ENCODE assay signal across 22 cellular contexts in genomic region chr1:30984991-30985503, GRCh38.
DNase-seq lines count a peak whose midpoint lies in the region; ATAC-seq, FAIRE-seq and TF ChIP-seq lines count a peak whose summit lies in the region.
"Had no signal": no experiment of that assay in that cellular context is flagged by ENCODE, and none has a peak within 500 bp of the region (broad histone marks: within the 10 kb centered on the region; RNA-seq: fewer than 3 reads in every experiment).

No MANE protein-coding gene starts in this region.

- H3K27ac ChIP-seq in GM23338 (ENCODE audit: low read depth) (peak overlapping the region; percentile 1; the same call in 1 of the 2 replicates), ascending aorta (peak overlapping the region; percentile 7 to 15), psoas muscle (peak overlapping the region; percentile 59), kidney (ENCODE audit: low read depth in 2 of 2, low read length in 2 of 2) (no peak overlapping the region)
- H3K27ac ChIP-seq: parathyroid adenoma had no signal

- intact Hi-C loops in CD14-positive monocyte (cut with micrococcal nuclease): no loop called here
- intact Hi-C loops in ascending aorta (cut with DNase I): no loop called here
- intact Hi-C loops in psoas muscle (cut with DNase I): loop anchor here in 1 of 2 donors (10.0 kb wide), 1 partner anchor 50 kb away; no protein-coding TSS in a partner anchor
- intact Hi-C loops in kidney (cut with DNase I): no loop called here

- H3K4me3 Mint-ChIP-seq in CD14-positive monocyte: no peak overlapping the region
- no peak overlapping the region for H3K4me3 Mint-ChIP-seq in GM23338
- no peak overlapping the region for H3K4me3 Mint-ChIP-seq in stimulated activated effector memory CD8-positive, alpha-beta T cell treated with anti-CD3 and anti-CD28 coated beads, Interleukin-12 subunit alpha, Interleukin-12 subunit beta, amount 100 ng/mL, for 72 hours
- H3K4me3 Mint-ChIP-seq: natural killer cell treated with Interleukin-12 subunit alpha and Interleukin-12 subunit beta and Interleukin-15 and Interleukin-18, amount 100 ng/mL, for 72 hours had no signal

- peaks cover 61% of the 10 kb centered on the region for H3K4me1 Mint-ChIP-seq in CD14-positive monocyte
- peaks cover 30% of the 10 kb centered on the region for H3K4me1 Mint-ChIP-seq in GM23338
- H3K4me1 Mint-ChIP-seq in stimulated activated effector memory CD8-positive, alpha-beta T cell treated with anti-CD3 and anti-CD28 coated beads, Interleukin-12 subunit alpha, Interleukin-12 subunit beta, amount 100 ng/mL, for 72 hours: peaks cover 28% of the 10 kb centered on the region

- H3K9me3 ChIP-seq in ascending aorta (no peaks in the 10 kb centered on the region), psoas muscle (no peaks in the 10 kb centered on the region), kidney (ENCODE audit: control insufficient read depth in 1 of 2, low read length in 2 of 2) (no peaks in the 10 kb centered on the region)

- H3K36me3 ChIP-seq in GM23338 (ENCODE audit: insufficient read depth): peaks cover 6% of the 10 kb centered on the region; the same call in 1 of the 2 replicates
- H3K36me3 ChIP-seq in ascending aorta: peaks cover 0 to under 1% of the 10 kb centered on the region in 2 donors
- H3K36me3 ChIP-seq in psoas muscle (ENCODE audit: insufficient read depth in 1 of 2, low read depth in 1 of 2): peaks cover 7 to 13% of the 10 kb centered on the region in 2 donors
- H3K36me3 ChIP-seq in kidney (ENCODE audit: control insufficient read depth in 1 of 2, insufficient read depth in 2 of 2, low read length in 2 of 2): peaks cover 2% of the 10 kb centered on the region in 2 donors

- no peak overlapping the region for H3K4me2 ChIP-seq in GM23338

- peaks cover 11% of the 10 kb centered on the region for H3K4me1 ChIP-seq in GM23338 (ENCODE audit: insufficient read depth)
- peaks cover 4 to 34% of the 10 kb centered on the region in 2 donors for H3K4me1 ChIP-seq in ascending aorta
- H3K4me1 ChIP-seq in psoas muscle: peaks cover 81% of the 10 kb centered on the region
- peaks cover 10 to 33% of the 10 kb centered on the region in 2 donors for H3K4me1 ChIP-seq in kidney (ENCODE audit: control insufficient read depth in 1 of 2, insufficient read depth in 1 of 2, low read depth in 1 of 2, low read length in 2 of 2)

- H4K20me1 ChIP-seq in GM23338 (replicated peaks; ENCODE audit: insufficient read depth): peaks cover 60% of the 10 kb centered on the region

- no peaks in the 10 kb centered on the region for H3K27me3 Mint-ChIP-seq in CD14-positive monocyte (ENCODE audit: low read depth in 3 of 3)
- peaks cover 3% of the 10 kb centered on the region for H3K27me3 Mint-ChIP-seq in GM23338 (ENCODE audit: insufficient read depth, low read depth, poor library complexity)
- H3K27me3 Mint-ChIP-seq: natural killer cell treated with Interleukin-12 subunit alpha and Interleukin-12 subunit beta and Interleukin-15 and Interleukin-18, amount 100 ng/mL, for 72 hours had no signal

- no peak for FAIRE-seq in kidney (lab: Jason Lieb, UNC)
- FAIRE-seq: GM12878 had no signal

- no peak overlapping the region for H2AFZ ChIP-seq in GM23338
- H2AFZ ChIP-seq: parathyroid adenoma had no signal

- H3K27ac Mint-ChIP-seq in CD14-positive monocyte: peak overlapping the region in 6 of 7 donors; percentile 20 to 78 (median 63)
- peak overlapping the region; percentile 38; the same call in 1 of the 2 replicates for H3K27ac Mint-ChIP-seq in GM23338
- no peak overlapping the region for H3K27ac Mint-ChIP-seq in stimulated activated effector memory CD8-positive, alpha-beta T cell treated with anti-CD3 and anti-CD28 coated beads, Interleukin-12 subunit alpha, Interleukin-12 subunit beta, amount 100 ng/mL, for 72 hours
- H3K27ac Mint-ChIP-seq: natural killer cell treated with Interleukin-12 subunit alpha and Interleukin-12 subunit beta and Interleukin-15 and Interleukin-18, amount 100 ng/mL, for 72 hours had no signal

- H3K9me3 Mint-ChIP-seq in CD14-positive monocyte (no peaks in the 10 kb centered on the region), GM23338 (no peaks in the 10 kb centered on the region; the same call in 2 of the 3 replicates)
- H3K9me3 Mint-ChIP-seq in stimulated activated effector memory CD8-positive, alpha-beta T cell treated with anti-CD3 and anti-CD28 coated beads, Interleukin-12 subunit alpha, Interleukin-12 subunit beta, amount 100 ng/mL, for 72 hours: no peaks in the 10 kb centered on the region
- H3K9me3 Mint-ChIP-seq: natural killer cell treated with Interleukin-12 subunit alpha and Interleukin-12 subunit beta and Interleukin-15 and Interleukin-18, amount 100 ng/mL, for 72 hours had no signal

- H3K9ac ChIP-seq in kidney (ENCODE audit: low read length in 2 of 2): no peak overlapping the region
- H3K9ac ChIP-seq: parathyroid adenoma had no signal

- H3K36me3 Mint-ChIP-seq in CD14-positive monocyte (peaks cover 30 to 47% of the 10 kb centered on the region in 2 donors), GM23338 (ENCODE audit: low read depth) (peaks cover 39% of the 10 kb centered on the region)
- peaks cover 98% of the 10 kb centered on the region for H3K36me3 Mint-ChIP-seq in stimulated activated effector memory CD8-positive, alpha-beta T cell treated with anti-CD3 and anti-CD28 coated beads, Interleukin-12 subunit alpha, Interleukin-12 subunit beta, amount 100 ng/mL, for 72 hours

- peak; percentile 85 for ATAC-seq in GM23338
- no peak for ATAC-seq in psoas muscle
- no peak for ATAC-seq in stimulated activated effector memory CD8-positive, alpha-beta T cell treated with anti-CD3 and anti-CD28 coated beads, Interleukin-12 subunit alpha, Interleukin-12 subunit beta, amount 100 ng/mL, for 72 hours
- ATAC-seq: activated CD4-positive, CD25-positive, alpha-beta regulatory T cell treated with anti-CD3 and anti-CD28 coated beads, Interleukin-2, amount 50 U/mL, for 24 hours; GM12878; natural killer cell treated with Interleukin-12 subunit alpha and Interleukin-12 subunit beta and Interleukin-15 and Interleukin-18, amount 100 ng/mL, for 72 hours had no signal

- DNase-seq in CD14-positive monocyte (ENCODE audit: low spot score) (no peak), GM23338 (ENCODE audit: low spot score) (no peak), ascending aorta (ENCODE audit: low spot score in 2 of 2) (no peak), psoas muscle (no peak), kidney (no peak), islet precursor cell (no peak)
- no peak for DNase-seq in stimulated activated effector memory CD8-positive, alpha-beta T cell treated with anti-CD3 and anti-CD28 coated beads, Interleukin-12 subunit alpha, Interleukin-12 subunit beta, amount 100 ng/mL, for 72 hours (ENCODE audit: low spot score in 2 of 2)
- DNase-seq: activated gamma-delta T cell, amniotic stem cell, caudate nucleus, DMS79, Kasumi-1, left cardiac atrium, mesendoderm, NCI-H1092 treated with DMSO at 0.1 percent for 48 hours, NCI-H2029, NCI-H2227 treated with DMSO at 0.1 percent for 48 hours, NCI-H774 had no signal

- H3K9me2 ChIP-seq in GM23338 (ENCODE audit: insufficient read depth): no peaks in the 10 kb centered on the region

- 92 to 99% (median 95%) methylated on average over 4 of the region's 4 CpGs for WGBS in psoas muscle, 3 donors

- H3K4me3 ChIP-seq in GM23338 (no peak overlapping the region), ascending aorta (no peak overlapping the region), psoas muscle (no peak overlapping the region), kidney (ENCODE audit: low read length in 2 of 2) (no peak overlapping the region)
- H3K4me3 ChIP-seq: GM12878 had no signal

- TF ChIP-seq CTCF in CD14-positive monocyte (IDR thresholded peaks at IDR 0.05): no peak
- no peak for TF ChIP-seq CTCF in GM23338 (conservative IDR thresholded peaks at IDR 0.05; ENCODE audit: low read depth in 2 of 2)
- TF ChIP-seq CTCF in ascending aorta (IDR thresholded peaks at IDR 0.05): no peak
- no peak for TF ChIP-seq CTCF in psoas muscle (IDR thresholded peaks at IDR 0.05)
- no peak for TF ChIP-seq CTCF in kidney (IDR thresholded peaks at IDR 0.05; ENCODE audit: borderline replicate concordance, extremely low read depth, insufficient read depth)

- no peaks in the 10 kb centered on the region; the same call in 1 of the 2 replicates for H3F3A ChIP-seq in GM23338 (replicated peaks; ENCODE audit: low read depth)

- peaks cover 99% of the 10 kb centered on the region for H3K79me2 ChIP-seq in GM23338 (replicated peaks; ENCODE audit: insufficient read depth)

- H3K27me3 ChIP-seq in GM23338 (ENCODE audit: insufficient read depth): no peaks in the 10 kb centered on the region
- H3K27me3 ChIP-seq in ascending aorta: no peaks in the 10 kb centered on the region
- H3K27me3 ChIP-seq in psoas muscle (ENCODE audit: insufficient read depth in 3 of 3, low read length in 2 of 3): no peaks in the 10 kb centered on the region

TF ChIP-seq in GM23338, 12 proteins besides CTCF, POLR2A, EP300 and RAD21 (continues in another document):
- no peak for TF ChIP-seq EZH2phosphoT487 (IDR thresholded peaks at IDR 0.05; ENCODE audit: unreplicated experiment)
- no peak for TF ChIP-seq NANOG (IDR thresholded peaks at IDR 0.05; ENCODE audit: borderline replicate concordance)

Comparison
In these comparisons a context has a peak if more than half of its experiments do, and no peak if none do; other contexts are left out.
1. H3K27ac ChIP-seq: peak in GM23338 (single experiment), ascending aorta (2 of 2) and psoas muscle (single experiment); none in kidney (0 of 2).